26 cellular contexts compared by ENCODE assay signal in the genomic region with DNA sequence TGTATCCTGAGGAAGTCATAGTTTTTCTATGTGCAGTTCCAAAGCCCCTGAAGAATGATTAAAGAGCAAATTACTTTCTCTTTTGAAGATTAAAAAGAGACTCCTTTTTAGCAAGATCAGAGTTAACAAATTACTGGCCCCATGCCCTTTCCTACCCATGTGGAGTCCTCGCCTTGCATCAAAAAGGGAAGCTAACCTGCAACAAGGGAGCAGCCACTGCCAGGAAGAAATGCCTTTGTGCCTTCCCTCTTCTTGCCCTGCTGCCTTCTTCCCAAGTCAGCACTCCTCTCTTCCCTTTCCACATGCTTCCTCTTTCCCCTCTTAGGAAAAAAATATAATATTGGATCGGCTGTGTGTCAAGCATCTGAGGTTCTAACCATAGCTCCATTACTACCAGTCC. TPM values are rescaled to one million over a fixed set of nuclear protein-coding genes. Genes with fewer than 3 reads are reported as not detected.
DNase-seq lines count a peak whose midpoint lies in the region; ATAC-seq and TF ChIP-seq lines count a peak whose summit lies in the region.
"Had no signal": no experiment of that assay in that cellular context is flagged by ENCODE, and none has a peak within 500 bp of the region (broad histone marks: within the 10 kb centered on the region; RNA-seq: fewer than 3 reads in every experiment).

No MANE protein-coding gene starts in this region.

- H3K36me3 ChIP-seq in left ventricle myocardium inferior (no peaks in the 10 kb centered on the region), right atrium auricular region (no peaks in the 10 kb centered on the region), hepatocyte (replicated peaks; ENCODE audit: insufficient read depth, low read depth) (no peaks in the 10 kb centered on the region), upper lobe of right lung (no peaks in the 10 kb centered on the region), A673 (ENCODE audit: insufficient read depth, low read length, poor library complexity, severe bottlenecking) (no peaks in the 10 kb centered on the region)
- H3K36me3 ChIP-seq: BE2C, HAP-1 had no signal

- H3K27me3 ChIP-seq in left ventricle myocardium inferior (ENCODE audit: low read depth) (no peaks in the 10 kb centered on the region), right atrium auricular region (no peaks in the 10 kb centered on the region), hepatocyte (no peaks in the 10 kb centered on the region), upper lobe of right lung (no peaks in the 10 kb centered on the region), A673 (replicated peaks; ENCODE audit: insufficient read depth, low read depth, low read length, poor library complexity) (no peaks in the 10 kb centered on the region)
- H3K27me3 ChIP-seq: BE2C had no signal

- H3K4me1 ChIP-seq in left ventricle myocardium inferior (peaks cover 41% of the 10 kb centered on the region), right atrium auricular region (peaks cover 0 to 38% of the 10 kb centered on the region in 2 donors), hepatocyte (ENCODE audit: insufficient read depth) (peaks cover 16% of the 10 kb centered on the region), upper lobe of right lung (peaks cover 53% of the 10 kb centered on the region), A673 (ENCODE audit: insufficient read depth, low read length, poor library complexity, severe bottlenecking) (peaks cover 19% of the 10 kb centered on the region)
- H3K4me1 ChIP-seq: BE2C had no signal

- TF ChIP-seq CTCF in left ventricle myocardium inferior (IDR thresholded peaks at IDR 0.05; ENCODE audit: borderline replicate concordance) (no peak), right atrium auricular region (IDR thresholded peaks at IDR 0.05) (no peak), hepatocyte (IDR thresholded peaks at IDR 0.05; ENCODE audit: poor library complexity) (no peak), upper lobe of right lung (IDR thresholded peaks at IDR 0.05) (no peak), A673 (conservative IDR thresholded peaks at IDR 0.05; ENCODE audit: low read depth, low read length) (no peak)

- 100% methylated on average over 2 of the region's 2 CpGs for WGBS in hepatocyte (ENCODE audit: low lambda C conversion rate, missing lambda C conversion rate)

- H3K27ac ChIP-seq in left ventricle myocardium inferior (replicated peaks) (peak overlapping the region; percentile 57), right atrium auricular region (peak overlapping the region in 1 of 2 donors; percentile 14), hepatocyte (peak overlapping the region; percentile 9), upper lobe of right lung (peak overlapping the region; percentile 61), A673 (ENCODE audit: low read depth, low read length, poor library complexity, severe bottlenecking) (no peak overlapping the region)
- H3K27ac ChIP-seq: A549, RWPE1 had no signal

- H3K9me2 ChIP-seq in hepatocyte (replicated peaks; ENCODE audit: insufficient read depth): no peaks in the 10 kb centered on the region

- H2AFZ ChIP-seq in hepatocyte: no peak overlapping the region
- H2AFZ ChIP-seq: GM23338 had no signal

- H4K20me1 ChIP-seq in hepatocyte (ENCODE audit: insufficient read depth, poor library complexity, severe bottlenecking): no peaks in the 10 kb centered on the region

- CTCF ChIA-PET in A673 (lab: Charles Lee): interaction anchor here (1.1 kb wide), 1 partner anchor 37 kb away, joined by 4 read pairs; the partner anchor contains the start of gene CYP1B1

- intact Hi-C loops in left ventricle myocardium inferior (cut with micrococcal nuclease) (loop anchor here (10.0 kb wide), 1 partner anchor 128 kb away; no protein-coding TSS in a partner anchor), upper lobe of right lung (cut with DNase I) (no loop called here), A673 (cut with micrococcal nuclease; ENCODE audit: unreplicated experiment) (no loop called here)

- peak; percentile 38 for ATAC-seq in upper lobe of right lung
- ATAC-seq: A549, GM23338, SK-N-SH treated with all-trans-retinoic acid at 6 μM for 48 hours had no signal

- BruUV-seq in A673 (replicated peaks; lab: Mats Ljungman, UMichigan): no TSS peak

- POLR2A ChIA-PET in A673 (lab: Charles Lee; ENCODE audit: low non-redundant PET): no interaction called here

- no peak overlapping the region for H3K4me2 ChIP-seq in hepatocyte
- H3K4me2 ChIP-seq: A549, GM23338 had no signal

- no peak overlapping the region for H3K4me3 ChIP-seq in left ventricle myocardium inferior
- no peak overlapping the region for H3K4me3 ChIP-seq in right atrium auricular region
- no peak overlapping the region for H3K4me3 ChIP-seq in hepatocyte
- no peak overlapping the region for H3K4me3 ChIP-seq in upper lobe of right lung
- no peak overlapping the region for H3K4me3 ChIP-seq in A673 (ENCODE audit: low read depth, low read length, poor library complexity, severe bottlenecking)
- H3K4me3 ChIP-seq: A549, GM23338, HAP-1 had no signal

- H3K9me3 ChIP-seq in left ventricle myocardium inferior (replicated peaks) (peaks cover 10% of the 10 kb centered on the region), right atrium auricular region (no peaks in the 10 kb centered on the region), hepatocyte (ENCODE audit: low read depth) (no peaks in the 10 kb centered on the region), upper lobe of right lung (no peaks in the 10 kb centered on the region), A673 (ENCODE audit: low read depth, low read length, poor library complexity, severe bottlenecking) (no peaks in the 10 kb centered on the region)
- H3K9me3 ChIP-seq: BE2C, HAP-1 had no signal

- no peaks in the 10 kb centered on the region for H3K79me2 ChIP-seq in hepatocyte

- DNase-seq in left ventricle myocardium inferior (no peak), right atrium auricular region (ENCODE audit: low spot score) (no peak), OCI-M1 (lab: John Stamatoyannopoulos, UW) (peak; percentile 22), hepatocyte (ENCODE audit: low spot score) (no peak), upper lobe of right lung (no peak), LoVo (ENCODE audit: low spot score) (no peak), A673 (ENCODE audit: low spot score) (no peak), DMS53 treated with DMSO at 0.1 percent for 48 hours (lab: John Stamatoyannopoulos, UW; ENCODE audit: unreplicated experiment) (no peak)
- DNase-seq: BE2C; CD4-positive, alpha-beta T cell; COR-L47; DMS 273 treated with DMSO at 0.1 percent for 48 hours; DND-41; KG1; NCI-H1417; NCI-H1694 treated with DMSO at 0.1 percent for 48 hours; NCI-H2081 treated with DMSO at 0.1 percent for 48 hours; NCI-H446; NCI-H526 treated with DMSO at 0.1 percent for 48 hours had no signal

RNA-seq across cellular contexts. Expression of gene CYP1B1, which starts 37.1 kb away (rescaled TPM):
- total RNA-seq in left ventricle myocardium inferior (17.7 TPM), right atrium auricular region (10 to 100 TPM; 25.1 to 92.6 TPM), hepatocyte (23.2 and 28.9 TPM in 2 replicates), upper lobe of right lung (69.4 TPM), A673 (2021) (0.92 and 3.0 TPM in 2 replicates)
- polyA plus RNA-seq in hepatocyte: 32.7 and 38.5 TPM in 2 replicates
- total RNA-seq: G401, HT1080 had no signal
